20 cellular contexts compared by ENCODE assay signal in the genomic region with DNA sequence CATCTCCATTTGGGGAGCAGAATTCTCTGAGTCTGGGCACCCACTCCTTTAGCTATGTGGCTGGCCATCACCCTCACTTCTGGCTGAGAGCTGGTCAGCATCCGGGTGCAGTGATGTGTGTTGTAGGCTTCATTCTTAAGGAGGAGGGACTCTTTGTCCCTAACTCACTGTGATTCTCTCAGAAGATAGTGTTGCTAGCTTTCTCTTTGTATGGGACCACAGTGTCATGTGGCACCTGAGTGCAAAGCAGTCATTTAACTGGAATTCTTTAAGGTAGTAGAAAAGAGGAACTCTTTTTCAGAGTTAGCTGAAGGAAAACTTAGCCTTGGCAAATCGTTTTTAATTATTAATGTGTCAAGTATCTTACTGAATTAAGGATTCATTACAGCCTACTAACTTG.
DNase-seq lines count a peak whose midpoint lies in the region; ATAC-seq, FAIRE-seq and TF ChIP-seq lines count a peak whose summit lies in the region.
"Had no signal": no experiment of that assay in that cellular context is flagged by ENCODE, and none has a peak within 500 bp of the region (broad histone marks: within the 10 kb centered on the region; RNA-seq: fewer than 3 reads in every experiment).

No MANE protein-coding gene starts in this region.

- H3K4me3 ChIP-seq in Loucy (ENCODE audit: low read length, poor library complexity, severe bottlenecking) (peak overlapping the region; percentile 53), K562 (no peak overlapping the region)
- H3K4me3 ChIP-seq: ascending aorta, hepatocyte, right lobe of liver, uterus had no signal

- no peak for FAIRE-seq in K562 (lab: Jason Lieb, UNC)
- FAIRE-seq: endometrium, HepG2 had no signal

- TF ChIP-seq EP300 in K562 (IDR thresholded peaks at IDR 0.05; ENCODE audit: low read length) = no peak

- H3K27ac ChIP-seq in K562 (ENCODE audit: extremely low read depth, low read depth, low read length) = no peak overlapping the region
- H3K27ac ChIP-seq: ascending aorta, hepatocyte, right lobe of liver, uterus had no signal

- 36% methylated on average over 2 of the region's 2 CpGs for WGBS in K562 (ENCODE audit: insufficient coverage, low coverage, missing lambda C conversion rate)

- BruUV-seq in K562 (replicated peaks; lab: Mats Ljungman, UMichigan) = no TSS peak

- H3F3A ChIP-seq in Loucy (ENCODE audit: low read depth) = peaks cover 12% of the 10 kb centered on the region; the same call in 1 of the 2 replicates

- no peak overlapping the region for H2AFZ ChIP-seq in Loucy (ENCODE audit: low read length)
- no peak overlapping the region for H2AFZ ChIP-seq in K562 (ENCODE audit: low read depth, low read length)
- H2AFZ ChIP-seq: hepatocyte had no signal

- TF ChIP-seq RAD21 in K562 (CRISPR knock-in tag; conservative IDR thresholded peaks at IDR 0.05 in 1 of 2, IDR thresholded peaks at IDR 0.05 in 1 of 2) = no peak

- H3K36me3 Mint-ChIP-seq in activated T-cell treated with anti-CD3 and anti-CD28 coated beads, Interleukin-2, amount 50 U/mL, for 24 hours (ENCODE audit: low read depth) = peaks cover 61% of the 10 kb centered on the region
- H3K36me3 Mint-ChIP-seq in activated T-cell treated with anti-CD3 and anti-CD28 coated beads, Interleukin-2, amount 50 U/mL, for 4 hours (ENCODE audit: insufficient read depth) = peaks cover 23% of the 10 kb centered on the region
- H3K36me3 Mint-ChIP-seq in stimulated activated effector memory CD8-positive, alpha-beta T cell treated with anti-CD3 and anti-CD28 coated beads, Interleukin-12 subunit alpha, Interleukin-12 subunit beta, amount 100 ng/mL, for 72 hours = peaks cover 66% of the 10 kb centered on the region

- H3K9ac ChIP-seq in Loucy (ENCODE audit: low read depth, low read length, poor library complexity, severe bottlenecking) (peak overlapping the region; percentile 64), K562 (ENCODE audit: insufficient read depth in 1 of 2, low read depth in 2 of 2, low read length in 2 of 2) (no peak overlapping the region)

- no peaks in the 10 kb centered on the region for H3K9me1 ChIP-seq in K562 (ENCODE audit: control insufficient read depth, insufficient read depth, low read length)

- in situ Hi-C loops in K562 (cut with MboI) = no loop called here

- ATAC-seq in activated T-cell treated with anti-CD3 and anti-CD28 coated beads, Interleukin-2, amount 50 U/mL, for 4 hours = no peak
- ATAC-seq in K562 (no peak), GM18907 (IDR thresholded peaks at IDR 0.05; ENCODE audit: unreplicated experiment) (no peak), HG03097 (IDR thresholded peaks at IDR 0.05; ENCODE audit: low FRiP score, unreplicated experiment) (no peak)
- ATAC-seq in stimulated activated effector memory CD8-positive, alpha-beta T cell treated with anti-CD3 and anti-CD28 coated beads, Interleukin-12 subunit alpha, Interleukin-12 subunit beta, amount 100 ng/mL, for 72 hours = no peak
- ATAC-seq: HepG2, right lobe of liver, Right ventricle myocardium inferior had no signal

- H3K27ac Mint-ChIP-seq in activated T-cell treated with anti-CD3 and anti-CD28 coated beads, Interleukin-2, amount 50 U/mL, for 24 hours = peak overlapping the region; percentile 85
- peak overlapping the region; percentile 78 for H3K27ac Mint-ChIP-seq in stimulated activated effector memory CD8-positive, alpha-beta T cell treated with anti-CD3 and anti-CD28 coated beads, Interleukin-12 subunit alpha, Interleukin-12 subunit beta, amount 100 ng/mL, for 72 hours

- H3K36me3 ChIP-seq in Loucy (ENCODE audit: insufficient read depth, low read length) (peaks cover 35% of the 10 kb centered on the region), K562 (ENCODE audit: control insufficient read depth, insufficient read depth, low read length) (peaks cover 19% of the 10 kb centered on the region; the same call in 2 of the 3 replicates)
- H3K36me3 ChIP-seq: ascending aorta, right lobe of liver, uterus had no signal

- H3K27me3 ChIP-seq in Loucy (ENCODE audit: insufficient read depth, low read length, poor library complexity, severe bottlenecking) (no peaks in the 10 kb centered on the region), K562 (ENCODE audit: control insufficient read depth in 2 of 2, insufficient read depth in 2 of 2, low read length in 2 of 2) (no peaks in the 10 kb centered on the region)
- H3K27me3 ChIP-seq: ascending aorta, hepatocyte, right lobe of liver, uterus had no signal

- H4K20me1 ChIP-seq in Loucy (ENCODE audit: insufficient read depth, low read length, poor library complexity, severe bottlenecking) = peaks cover 58% of the 10 kb centered on the region
- H4K20me1 ChIP-seq in K562 (replicated peaks; ENCODE audit: control insufficient read depth, insufficient read depth, low read length) = peaks cover 17% of the 10 kb centered on the region; the same call in 1 of the 2 replicates

- H3K9me3 ChIP-seq in Loucy (ENCODE audit: insufficient read depth, low read depth, low read length) = no peaks in the 10 kb centered on the region
- no peaks in the 10 kb centered on the region for H3K9me3 ChIP-seq in K562 (replicated peaks; ENCODE audit: control insufficient read depth, insufficient read depth, low read depth, low read length)
- H3K9me3 ChIP-seq: ascending aorta, right lobe of liver, uterus had no signal

- peak overlapping the region; percentile 34 for H3K4me3 Mint-ChIP-seq in activated T-cell treated with anti-CD3 and anti-CD28 coated beads, Interleukin-2, amount 50 U/mL, for 24 hours
- H3K4me3 Mint-ChIP-seq in activated T-cell treated with anti-CD3 and anti-CD28 coated beads, Interleukin-2, amount 50 U/mL, for 4 hours = no peak overlapping the region
- H3K4me3 Mint-ChIP-seq in stimulated activated effector memory CD8-positive, alpha-beta T cell treated with anti-CD3 and anti-CD28 coated beads, Interleukin-12 subunit alpha, Interleukin-12 subunit beta, amount 100 ng/mL, for 72 hours = peak overlapping the region; percentile 17

- no peaks in the 10 kb centered on the region for H3K27me3 Mint-ChIP-seq in activated T-cell treated with anti-CD3 and anti-CD28 coated beads, Interleukin-2, amount 50 U/mL, for 24 hours
- no peaks in the 10 kb centered on the region for H3K27me3 Mint-ChIP-seq in activated T-cell treated with anti-CD3 and anti-CD28 coated beads, Interleukin-2, amount 50 U/mL, for 4 hours (ENCODE audit: low read depth)

- H3K9me2 ChIP-seq in Loucy (replicated peaks; ENCODE audit: low read depth, low read length) = no peaks in the 10 kb centered on the region

- intact Hi-C loops in K562 (cut with micrococcal nuclease) = no loop called here

- H3K4me2 ChIP-seq in Loucy (ENCODE audit: low read depth, low read length, poor library complexity, severe bottlenecking) (peak overlapping the region; percentile 73), K562 (ENCODE audit: insufficient read depth, low read length) (no peak overlapping the region)
- H3K4me2 ChIP-seq: hepatocyte had no signal

- H3K79me2 ChIP-seq in Loucy (ENCODE audit: insufficient read depth, low read length) = peaks cover 86% of the 10 kb centered on the region
- H3K79me2 ChIP-seq in K562 (ENCODE audit: control insufficient read depth, insufficient read depth, low read length) = peaks cover 64% of the 10 kb centered on the region

- CTCF ChIA-PET in K562 (lab: Yijun Ruan, JAX; ENCODE audit: low intra/inter-chr PET ratio) = interaction anchor here (0.6 kb wide), 1 partner anchor 269 kb away, joined by 3 read pairs; no protein-coding TSS in a partner anchor

- no peaks in the 10 kb centered on the region for H3K9me3 Mint-ChIP-seq in activated T-cell treated with anti-CD3 and anti-CD28 coated beads, Interleukin-2, amount 50 U/mL, for 24 hours
- peaks cover 2% of the 10 kb centered on the region for H3K9me3 Mint-ChIP-seq in activated T-cell treated with anti-CD3 and anti-CD28 coated beads, Interleukin-2, amount 50 U/mL, for 4 hours
- peaks cover under 1% of the 10 kb centered on the region for H3K9me3 Mint-ChIP-seq in stimulated activated effector memory CD8-positive, alpha-beta T cell treated with anti-CD3 and anti-CD28 coated beads, Interleukin-12 subunit alpha, Interleukin-12 subunit beta, amount 100 ng/mL, for 72 hours

- DNase-seq in activated T-cell treated with anti-CD3 and anti-CD28 coated beads, Interleukin-2, amount 50 U/mL, for 24 hours = no peak
- DNase-seq in activated T-cell treated with anti-CD3 and anti-CD28 coated beads, Interleukin-2, amount 50 U/mL, for 4 hours = no peak
- DNase-seq in K562 (ENCODE audit: extremely low read depth in 1 of 4, low spot score in 3 of 4) (no peak), SW 1271 (lab: John Stamatoyannopoulos, UW) (no peak)
- DNase-seq in stimulated activated effector memory CD8-positive, alpha-beta T cell treated with anti-CD3 and anti-CD28 coated beads, Interleukin-12 subunit alpha, Interleukin-12 subunit beta, amount 100 ng/mL, for 72 hours (ENCODE audit: low spot score in 2 of 2) = no peak
- DNase-seq: activated CD4-positive, CD25-positive, alpha-beta regulatory T cell treated with anti-CD3 and anti-CD28 coated beads, Interleukin-2, amount 50 U/mL, for 72 hours; activated T-cell treated with anti-CD3 and anti-CD28 coated beads, Interleukin-2, amount 50 U/mL, for 48 hours; mesendoderm; NCI-H2029; NCI-H446 treated with DMSO at 0.1 percent for 48 hours; right lobe of liver; uterus had no signal

- H3K4me1 ChIP-seq in Loucy (ENCODE audit: insufficient read depth, low read length, poor library complexity, severe bottlenecking) (peaks cover 75% of the 10 kb centered on the region), K562 (replicated peaks in 1 of 2; ENCODE audit: control insufficient read depth in 2 of 2, insufficient read depth in 2 of 2, low read length in 2 of 2) (peaks cover 4 to 42% of the 10 kb centered on the region in 2 experiments)
- H3K4me1 ChIP-seq: right lobe of liver, uterus had no signal

- TF ChIP-seq CTCF in Loucy (conservative IDR thresholded peaks at IDR 0.05; ENCODE audit: low read length) = no peak
- TF ChIP-seq CTCF in K562 (IDR thresholded peaks at IDR 0.05 in 2 of 3, conservative IDR thresholded peaks at IDR 0.05 in 1 of 3; ENCODE audit: insufficient read depth in 2 of 3, low read depth in 1 of 3, low read length in 3 of 3) = no peak

- H3K4me1 Mint-ChIP-seq in activated T-cell treated with anti-CD3 and anti-CD28 coated beads, Interleukin-2, amount 50 U/mL, for 24 hours (ENCODE audit: low read depth) = peaks cover 73% of the 10 kb centered on the region
- peaks cover 60% of the 10 kb centered on the region for H3K4me1 Mint-ChIP-seq in activated T-cell treated with anti-CD3 and anti-CD28 coated beads, Interleukin-2, amount 50 U/mL, for 4 hours (ENCODE audit: low read depth)
- H3K4me1 Mint-ChIP-seq in stimulated activated effector memory CD8-positive, alpha-beta T cell treated with anti-CD3 and anti-CD28 coated beads, Interleukin-12 subunit alpha, Interleukin-12 subunit beta, amount 100 ng/mL, for 72 hours = peaks cover 57% of the 10 kb centered on the region

- POLR2A ChIA-PET in K562 (lab: Yijun Ruan, JAX) = interaction anchor here (0.9 to 4.0 kb wide), 4 partner anchors 8 to 30 kb away, joined by 3 to 17 read pairs (median 8); no protein-coding TSS in a partner anchor

- TF ChIP-seq POLR2A in K562 (conservative IDR thresholded peaks at IDR 0.05) = no peak

TF ChIP-seq in K562, 482 proteins besides CTCF, POLR2A, EP300 and RAD21:
- TF ChIP-seq NCOA4 (IDR thresholded peaks at IDR 0.05; ENCODE audit: partially characterized antibody) (no peak), SPI1 (IDR thresholded peaks at IDR 0.05; ENCODE audit: borderline replicate concordance, low read depth, low read length) (peak; percentile 61; the same call in 1 of the 2 replicates)
